Comparison of ENCODE assay signal across 24 cellular contexts in the genomic region with DNA sequence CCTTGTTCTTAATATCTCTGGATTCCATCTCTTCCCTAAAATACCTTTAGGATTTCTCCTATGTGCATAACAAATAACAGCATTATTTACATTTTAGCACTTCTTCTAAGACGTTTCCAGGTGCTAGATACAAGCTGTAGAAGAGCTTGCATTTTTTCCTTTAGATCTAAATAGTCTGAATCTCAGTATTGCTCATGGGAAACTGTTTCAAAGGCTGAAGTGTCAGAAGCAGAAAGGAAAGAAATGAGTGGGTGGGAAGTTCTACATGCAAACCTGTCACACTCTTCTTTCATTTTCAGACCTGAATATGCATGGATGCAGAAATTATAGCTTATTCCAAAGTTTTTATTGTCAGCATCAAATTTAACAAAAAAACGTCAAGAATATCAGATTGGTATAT. TPM values are rescaled to one million over a fixed set of nuclear protein-coding genes. Genes with fewer than 3 reads are reported as not detected.
DNase-seq lines count a peak whose midpoint lies in the region; ATAC-seq, FAIRE-seq and TF ChIP-seq lines count a peak whose summit lies in the region.
"Had no signal": no experiment of that assay in that cellular context is flagged by ENCODE, and none has a peak within 500 bp of the region (broad histone marks: within the 10 kb centered on the region; RNA-seq: fewer than 3 reads in every experiment).

No MANE protein-coding gene starts in this region.

- H4K91ac ChIP-seq in H9 (ENCODE audit: insufficient read length, low read depth, low read length), result no peak overlapping the region

- H3K36me3 Mint-ChIP-seq in H9 (ENCODE audit: insufficient read depth in 1 of 3, low read depth in 3 of 3), result no peaks in the 10 kb centered on the region
- H3K36me3 Mint-ChIP-seq: CD14-positive monocyte; CD8-positive, alpha-beta memory T cell had no signal

- H3K14ac ChIP-seq in H9 (ENCODE audit: insufficient read depth, low read length), result no peak overlapping the region

- H3K27me3 ChIP-seq in H9 (ENCODE audit: insufficient read depth, low read length) (no peaks in the 10 kb centered on the region), HUES48 (ENCODE audit: control insufficient read depth, insufficient read depth, low read length) (no peaks in the 10 kb centered on the region), iPS-20b (ENCODE audit: insufficient read depth, low read length) (no peaks in the 10 kb centered on the region)
- H3K27me3 ChIP-seq: BE2C had no signal

- H3K4ac ChIP-seq in H9 (ENCODE audit: low read depth, low read length), result no peak overlapping the region

- H3K4me3 Mint-ChIP-seq in H9, result no peak overlapping the region; a peak in 2 of 5 replicates
- H3K4me3 Mint-ChIP-seq: CD14-positive monocyte; CD4-positive, alpha-beta T cell; CD8-positive, alpha-beta memory T cell; HFFc6 had no signal

- H2BK12ac ChIP-seq in H9 (ENCODE audit: insufficient read length, low read depth, low read length), result no peak overlapping the region

- no peak overlapping the region for H2BK5ac ChIP-seq in H9 (ENCODE audit: insufficient read length, low read length)

- peaks cover 2% of the 10 kb centered on the region; the same call in 1 of the 2 replicates for H3K79me2 ChIP-seq in H9 (ENCODE audit: insufficient read depth, low read length)

- no peak overlapping the region for H3T11ph ChIP-seq in H9 (ENCODE audit: low read length)

- no peak overlapping the region for H2BK15ac ChIP-seq in H9 (ENCODE audit: low read depth, low read length)

- H3K18ac ChIP-seq in H9 (ENCODE audit: insufficient read length, low read depth, low read length), result no peak overlapping the region

- FAIRE-seq in RCC 7860 (lab: Jason Lieb, UNC), result no peak
- FAIRE-seq: D721Med, GM12878, GM19239 had no signal

- H3K79me1 ChIP-seq in H9 (ENCODE audit: insufficient read depth, low read depth, low read length, poor library complexity, severe bottlenecking), result no peaks in the 10 kb centered on the region

- no peak overlapping the region; a peak in 1 of 7 replicates for H3K27ac Mint-ChIP-seq in H9
- H3K27ac Mint-ChIP-seq: CD14-positive monocyte; CD4-positive, alpha-beta T cell; CD8-positive, alpha-beta memory T cell; HFFc6 had no signal

- no peaks in the 10 kb centered on the region for H3K23me2 ChIP-seq in H9 (ENCODE audit: insufficient read length, low read depth, low read length, poor library complexity, severe bottlenecking)

- peaks cover 19% of the 10 kb centered on the region in 2 experiments for H3K4me1 Mint-ChIP-seq in H9
- H3K4me1 Mint-ChIP-seq: CD14-positive monocyte; CD8-positive, alpha-beta memory T cell had no signal

- peaks cover 6% of the 10 kb centered on the region for H3K9me3 ChIP-seq in H9 (ENCODE audit: control insufficient read depth, low read depth, low read length)
- H3K9me3 ChIP-seq in HUES48 (ENCODE audit: control insufficient read depth, insufficient read depth, low read length), result no peaks in the 10 kb centered on the region
- H3K9me3 ChIP-seq in iPS-20b (ENCODE audit: insufficient read depth, low read depth, low read length), result no peaks in the 10 kb centered on the region
- H3K9me3 ChIP-seq: A549, BE2C, HAP-1 had no signal

- H3K4me3 ChIP-seq in HUES48 (ENCODE audit: low read depth, low read length) (0 out of 2 replicates have a peak overlapping the region, but pooled peaks have one; percentile 7), iPS-20b (ENCODE audit: low read length) (0 out of 2 replicates have a peak overlapping the region, but pooled peaks have one; percentile 13)
- H3K4me3 ChIP-seq: A549; BLaER1 treated with 17β-estradiol and CSF1 and Interleukin-3, amounts not matched to agents 10 nM and 100 nM; GM12878; HAP-1 had no signal

- no peak overlapping the region for H3K27ac ChIP-seq in H9 (ENCODE audit: insufficient read length, low read depth, low read length)
- H3K27ac ChIP-seq in HUES48 (ENCODE audit: low read depth, low read length), result no peak overlapping the region
- no peak overlapping the region for H3K27ac ChIP-seq in iPS-20b (ENCODE audit: low read length)
- H3K27ac ChIP-seq: A549; BLaER1 treated with 17β-estradiol and CSF1 and Interleukin-3, amounts not matched to agents 10 nM and 100 nM had no signal

- no peak overlapping the region for H3K9ac ChIP-seq in H9 (ENCODE audit: extremely low read depth, insufficient read length, low read length)
- H3K9ac ChIP-seq in HUES48 (ENCODE audit: low read depth, low read length), result peak overlapping the region; percentile 20; the same call in 1 of the 2 replicates
- H3K9ac ChIP-seq in iPS-20b (ENCODE audit: low read depth, low read length), result no peak overlapping the region
- H3K9ac ChIP-seq: BLaER1 treated with 17β-estradiol and CSF1 and Interleukin-3, amounts not matched to agents 10 nM and 100 nM had no signal

- H2AFZ ChIP-seq in H9 (ENCODE audit: low read length), result no peak overlapping the region

- H2BK120ac ChIP-seq in H9 (ENCODE audit: low read depth, low read length, poor library complexity, severe bottlenecking), result no peak overlapping the region

- no CpG with 5 or more reads among the region's 2 CpGs for WGBS in H9 (ENCODE audit: extremely low coverage, insufficient read length, low lambda C conversion rate)

- no peak for TF ChIP-seq CTCF in H9 (conservative IDR thresholded peaks at IDR 0.05)

- H3K9me3 Mint-ChIP-seq in H9, result peaks cover 0 to 9% of the 10 kb centered on the region in 2 experiments; a peak in 1 of 5 replicates
- H3K9me3 Mint-ChIP-seq: CD4-positive, alpha-beta T cell; CD8-positive, alpha-beta memory T cell had no signal

- no peak overlapping the region for H4K5ac ChIP-seq in H9 (ENCODE audit: insufficient read length, low read depth, low read length)

- H3K56ac ChIP-seq in H9 (ENCODE audit: insufficient read length, low read depth, low read length), result no peak overlapping the region

- ATAC-seq in GM19397 (IDR thresholded peaks at IDR 0.05; ENCODE audit: unreplicated experiment), result no peak
- ATAC-seq: A549, GM12878 had no signal

- peaks cover 2% of the 10 kb centered on the region; the same call in 1 of the 2 replicates for H3K4me1 ChIP-seq in H9 (ENCODE audit: insufficient read depth, low read length)
- peaks cover 29% of the 10 kb centered on the region for H3K4me1 ChIP-seq in HUES48 (ENCODE audit: control insufficient read depth, insufficient read depth, low read length)
- H3K4me1 ChIP-seq in iPS-20b (ENCODE audit: insufficient read depth, low read length), result peaks cover 4% of the 10 kb centered on the region; the same call in 1 of the 2 replicates
- H3K4me1 ChIP-seq: A549; BE2C; BLaER1 treated with 17β-estradiol and CSF1 and Interleukin-3, amounts not matched to agents 10 nM and 100 nM had no signal

- H4K20me1 ChIP-seq in H9 (ENCODE audit: control insufficient read depth, insufficient read depth, insufficient read length), result no peaks in the 10 kb centered on the region
- H4K20me1 ChIP-seq: BLaER1 treated with 17β-estradiol and CSF1 and Interleukin-3, amounts not matched to agents 10 nM and 100 nM had no signal

- H2AK5ac ChIP-seq in H9 (ENCODE audit: insufficient read length, low read length), result no peak overlapping the region

- no peak overlapping the region for H2BK20ac ChIP-seq in H9 (ENCODE audit: low read depth, low read length, poor library complexity, severe bottlenecking)

- no peaks in the 10 kb centered on the region for H3K36me3 ChIP-seq in HUES48 (ENCODE audit: control insufficient read depth, insufficient read depth, low read length)
- H3K36me3 ChIP-seq in iPS-20b (ENCODE audit: insufficient read depth, low read depth, low read length), result no peaks in the 10 kb centered on the region
- H3K36me3 ChIP-seq: BE2C; BLaER1 treated with 17β-estradiol and CSF1 and Interleukin-3, amounts not matched to agents 10 nM and 100 nM; HAP-1 had no signal

- H4K8ac ChIP-seq in H9 (replicated peaks; ENCODE audit: insufficient read length, low read depth, low read length), result no peak overlapping the region

- no peak overlapping the region for H3K23ac ChIP-seq in H9 (ENCODE audit: insufficient read length, low read depth, low read length)

- peak overlapping the region; percentile 30 for H3K4me2 ChIP-seq in H9 (ENCODE audit: insufficient read depth, insufficient read length, low read length)
- H3K4me2 ChIP-seq: A549; BLaER1 treated with 17β-estradiol and CSF1 and Interleukin-3, amounts not matched to agents 10 nM and 100 nM had no signal

- H3K27me3 Mint-ChIP-seq in H9 (ENCODE audit: low read depth), result no peaks in the 10 kb centered on the region
- H3K27me3 Mint-ChIP-seq: CD4-positive, alpha-beta T cell; CD8-positive, alpha-beta memory T cell had no signal

- DNase-seq in H9, result no peak
- no peak for DNase-seq in RCC 7860 (ENCODE audit: low spot score)
- DNase-seq in activated naive CD4-positive, alpha-beta T cell treated with anti-CD3 and anti-CD28 coated beads, Interleukin-2, amount 50 U/mL, for 16 hours, result no peak
- DNase-seq: 8988T; ACHN; AML-193; BE2C; CD4-positive, alpha-beta T cell; CD8-positive, alpha-beta memory T cell; DMS 273 treated with DMSO at 0.1 percent for 48 hours; DMS79; EL; GDM1; HFFc6 had no signal

RNA-seq across cellular contexts. Expression of a gene that starts 41.8 kb away (rescaled TPM):
- 16.3 and 17.1 TPM in 2 replicates for total RNA-seq in H9 (2021)
- total RNA-seq: CD4-positive, alpha-beta T cell; CD8-positive, alpha-beta memory T cell; HFFc6 had no signal
